Comparison of ENCODE assay signal across 25 cellular contexts in the genomic region with DNA sequence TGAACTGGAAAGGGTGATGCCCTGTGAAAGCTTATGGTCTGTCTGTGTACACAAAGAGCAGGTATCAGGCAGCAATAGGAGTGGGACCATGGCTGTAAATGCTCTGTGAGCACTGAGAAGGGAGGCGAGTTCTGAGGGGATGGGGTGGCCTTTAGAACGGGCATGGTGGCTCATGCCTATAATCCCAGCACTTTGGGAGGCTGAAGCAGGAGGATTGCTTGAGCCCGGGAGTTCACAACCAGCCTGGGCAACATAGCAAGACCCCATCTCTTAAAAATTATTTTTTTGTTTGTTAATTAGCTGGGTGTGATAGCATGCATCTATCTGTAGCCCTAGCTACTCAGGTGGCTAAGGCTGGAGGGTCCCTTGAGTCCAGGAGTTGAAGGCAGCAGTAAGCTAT.
"Had no signal": no experiment of that assay in that cellular context is flagged by ENCODE, and none has a peak within 500 bp of the region (broad histone marks: within the 10 kb centered on the region; RNA-seq: fewer than 3 reads in every experiment).

No MANE protein-coding gene starts in this region.

- H3K9me3 Mint-ChIP-seq: naive thymus-derived CD8-positive, alpha-beta T cell; stimulated activated naive CD8-positive, alpha-beta T cell treated with anti-CD3 and anti-CD28 coated beads, Interleukin-15, amount 100 ng/mL, for 72 hours had no signal

- H2AFZ ChIP-seq: parathyroid adenoma had no signal

- H3K4me1 ChIP-seq: uterus had no signal

- H3K9ac ChIP-seq: parathyroid adenoma had no signal

- H3K36me3 ChIP-seq: uterus had no signal

- FAIRE-seq: frontal cortex, keratinocyte had no signal

- H3K4me2 ChIP-seq: smooth muscle cell had no signal

- H3K4me3 Mint-ChIP-seq: nephron progenitor cell; stimulated activated naive CD8-positive, alpha-beta T cell treated with anti-CD3 and anti-CD28 coated beads, Interleukin-15, amount 100 ng/mL, for 72 hours had no signal

- ATAC-seq: left ventricle myocardium superior; naive thymus-derived CD8-positive, alpha-beta T cell; sciatic nerve; stimulated activated naive CD8-positive, alpha-beta T cell treated with anti-CD3 and anti-CD28 coated beads, Interleukin-15, amount 100 ng/mL, for 72 hours had no signal

- H3K27me3 ChIP-seq: suprapubic skin, transverse colon, upper lobe of right lung, uterus had no signal

- H3K27me3 Mint-ChIP-seq: naive thymus-derived CD8-positive, alpha-beta T cell had no signal

- H3K79me2 ChIP-seq: parathyroid adenoma had no signal

- DNase-seq: dermis blood vessel endothelial cell; effector memory CD4-positive, alpha-beta T cell; erythroblast; head of caudate nucleus; left ventricle myocardium superior; lower lobe of right lung; naive thymus-derived CD8-positive, alpha-beta T cell; nephron progenitor cell; occipital lobe; stimulated activated CD4-positive, alpha-beta T cell treated with anti-CD3 and anti-CD28 coated beads, Interleukin-12 subunit alpha, Interleukin-12 subunit beta, amount 100 ng/mL, for 4 hours; stimulated activated CD4-positive, alpha-beta T cell treated with anti-CD3 and anti-CD28 coated beads, Interleukin-1b, Interleukin-23, amount 100 ng/mL, for 48 hours; stimulated activated CD4-positive, alpha-beta T cell treated with anti-CD3 and anti-CD28 coated beads, Interleukin-4, amount 100 ng/mL, for 1 hour; stimulated activated CD8-positive, alpha-beta memory T cell treated with anti-CD3 and anti-CD28 coated beads, Interleukin-4, amount 100 ng/mL, for 48 hours; stimulated activated naive CD4-positive, alpha-beta T cell; stimulated activated naive CD8-positive, alpha-beta T cell treated with anti-CD3 and anti-CD28 coated beads, Interleukin-15, amount 100 ng/mL, for 72 hours; transverse colon; upper lobe of right lung; uterus had no signal

- H3K9me3 ChIP-seq: lower lobe of right lung, suprapubic skin, transverse colon, upper lobe of right lung, uterus had no signal

- H3K4me3 ChIP-seq: coronary artery, lower lobe of right lung, smooth muscle cell, suprapubic skin, transverse colon, upper lobe of right lung, uterus had no signal

- H3K27ac ChIP-seq: coronary artery, lower lobe of right lung, parathyroid adenoma, suprapubic skin, transverse colon, upper lobe of right lung, uterus had no signal

- H3K27ac Mint-ChIP-seq: nephron progenitor cell had no signal
